In genomic region chr6:3340358-3340798, GRCh38 we compare ENCODE assay signal across 1 cellular context.
TF ChIP-seq lines count a peak whose summit lies in the region.

No MANE protein-coding gene starts in this region.

TF ChIP-seq in GM23338, 12 proteins besides CTCF, POLR2A, EP300 and RAD21 (continued from another document):
- TF ChIP-seq REST (IDR thresholded peaks at IDR 0.05; ENCODE audit: unreplicated experiment) (no peak), STAT1 (IDR thresholded peaks at IDR 0.05; ENCODE audit: unreplicated experiment) (no peak), EZH2phosphoT487 (IDR thresholded peaks at IDR 0.05; ENCODE audit: unreplicated experiment) (no peak), POLR2AphosphoS5 (IDR thresholded peaks at IDR 0.05; ENCODE audit: low read depth) (no peak), ZNF331 (CRISPR knock-in tag; IDR thresholded peaks at IDR 0.05; ENCODE audit: low read depth) (no peak), NANOG (IDR thresholded peaks at IDR 0.05; ENCODE audit: borderline replicate concordance) (no peak), EZH2 (IDR thresholded peaks at IDR 0.05; ENCODE audit: low read depth, unreplicated experiment) (no peak), CREB1 (CRISPR knock-in tag; IDR thresholded peaks at IDR 0.05; ENCODE audit: low read depth) (no peak), JUNB (IDR thresholded peaks at IDR 0.05; ENCODE audit: unreplicated experiment) (no peak), ETS1 (IDR thresholded peaks at IDR 0.05) (no peak), ZNF462 (CRISPR knock-in tag; IDR thresholded peaks at IDR 0.05) (no peak)
